33 cellular contexts compared by ENCODE assay signal in genomic region chrX:153387345-153387744, GRCh38. TPM values are rescaled to one million over a fixed set of nuclear protein-coding genes. Genes with fewer than 3 reads are reported as not detected.
"Had no signal": no experiment of that assay in that cellular context is flagged by ENCODE, and none has a peak within 500 bp of the region (broad histone marks: within the 10 kb centered on the region; RNA-seq: fewer than 3 reads in every experiment).

No MANE protein-coding gene starts in this region.

- H3K36me3 ChIP-seq: breast epithelium, Peyer's patch, SJSA1 had no signal

- H3K36me3 Mint-ChIP-seq: activated CD4-positive, alpha-beta memory T cell treated with anti-CD3 and anti-CD28 coated beads for 36 hours; activated naive CD4-positive, alpha-beta T cell treated with anti-CD3 and anti-CD28 coated beads, Interleukin-2, amount 50 U/mL, for 24 hours; activated naive CD8-positive, alpha-beta T cell treated with anti-CD3 and anti-CD28 coated beads, Interleukin-2, amount 10 ng/mL, durations not matched to agents 7 days and 5 days had no signal

- H3K4me2 ChIP-seq: SK-N-SH had no signal

- H3K27me3 Mint-ChIP-seq: activated CD4-positive, alpha-beta memory T cell treated with anti-CD3 and anti-CD28 coated beads for 36 hours; activated naive CD4-positive, alpha-beta T cell treated with anti-CD3 and anti-CD28 coated beads, Interleukin-2, amount 50 U/mL, for 24 hours had no signal

- DNase-seq: activated CD4-positive, alpha-beta memory T cell treated with anti-CD3 and anti-CD28 coated beads for 36 hours; activated CD4-positive, alpha-beta T cell treated with anti-CD3 and anti-CD28 coated beads, Interleukin-2, amount 50 U/mL, for 1 hour; activated CD8-positive, alpha-beta memory T cell treated with anti-CD3 and anti-CD28 coated beads, Interleukin-2, amount 50 U/mL, for 4 hours; activated effector memory CD4-positive, alpha-beta T cell treated with Interleukin-2 at 50 U/mL for 16 hours; activated T-cell treated with anti-CD3 and anti-CD28 coated beads for 4 hours; activated T-cell treated with anti-CD3 and anti-CD28 coated beads, Interleukin-2, amount 50 U/mL, for 4 hours; amygdala; NCI-H1105; NCI-H1436; NCI-H1694; NCI-H1930; NCI-H2081 treated with DMSO at 0.1 percent for 48 hours; NCI-H345; NCI-H510A; NCI-H526; NCI-H748 treated with DMSO at 0.1 percent for 48 hours; NK-92 treated with Interleukin-12 subunit alpha and Interleukin-12 subunit beta, amount 100 ng/mL, for 24 hours; PC-3; RPMI8226; SHP77 treated with DMSO at 0.1 percent for 48 hours; SK-N-SH had no signal

- H3K4me1 ChIP-seq: breast epithelium, Peyer's patch, SJSA1 had no signal

- ATAC-seq: activated T-cell treated with anti-CD3 and anti-CD28 coated beads, Interleukin-2, amount 50 U/mL, for 4 hours; K562; PC-3 had no signal

- H3K27ac ChIP-seq: body of pancreas, breast epithelium, Peyer's patch, SJSA1 had no signal

- H3K27me3 ChIP-seq: body of pancreas, Peyer's patch, SJSA1 had no signal

- H3K9ac ChIP-seq: SK-N-SH had no signal

- H3K9me3 ChIP-seq: body of pancreas, breast epithelium, Peyer's patch, SJSA1, SK-N-SH had no signal

- H3K4me1 Mint-ChIP-seq: activated naive CD4-positive, alpha-beta T cell treated with anti-CD3 and anti-CD28 coated beads, Interleukin-2, amount 50 U/mL, for 24 hours; activated naive CD8-positive, alpha-beta T cell treated with anti-CD3 and anti-CD28 coated beads, Interleukin-2, amount 10 ng/mL, durations not matched to agents 7 days and 5 days had no signal

- H3K27ac Mint-ChIP-seq: activated CD4-positive, alpha-beta memory T cell treated with anti-CD3 and anti-CD28 coated beads for 36 hours; activated naive CD4-positive, alpha-beta T cell treated with anti-CD3 and anti-CD28 coated beads, Interleukin-2, amount 50 U/mL, for 24 hours; activated naive CD8-positive, alpha-beta T cell treated with anti-CD3 and anti-CD28 coated beads, Interleukin-2, amount 10 ng/mL, durations not matched to agents 7 days and 5 days; T-helper 1 cell treated with Interleukin-12 subunit alpha and Interleukin-12 subunit beta and Interleukin-4 antibody, amounts not matched to agents 30 μg/mL and 1 μg/mL, for 36 hours; T-helper 2 cell treated with Interferon-gamma antibody and Interleukin-4, amounts not matched to agents 5 μg/mL and 100 μg/mL, for 36 hours had no signal

- H3K4me3 Mint-ChIP-seq: activated CD4-positive, alpha-beta memory T cell treated with anti-CD3 and anti-CD28 coated beads for 36 hours; activated naive CD4-positive, alpha-beta T cell treated with anti-CD3 and anti-CD28 coated beads, Interleukin-2, amount 50 U/mL, for 24 hours; activated naive CD8-positive, alpha-beta T cell treated with anti-CD3 and anti-CD28 coated beads, Interleukin-2, amount 10 ng/mL, durations not matched to agents 7 days and 5 days; activated T-cell treated with anti-CD3 and anti-CD28 coated beads, Interleukin-2, amount 50 U/mL, for 4 hours; T-helper 1 cell treated with Interleukin-12 subunit alpha and Interleukin-12 subunit beta and Interleukin-4 antibody, amounts not matched to agents 30 μg/mL and 1 μg/mL, for 36 hours; T-helper 2 cell treated with Interferon-gamma antibody and Interleukin-4, amounts not matched to agents 5 μg/mL and 100 μg/mL, for 36 hours had no signal

- H3K9me3 Mint-ChIP-seq: activated CD4-positive, alpha-beta memory T cell treated with anti-CD3 and anti-CD28 coated beads for 36 hours; activated naive CD4-positive, alpha-beta T cell treated with anti-CD3 and anti-CD28 coated beads, Interleukin-2, amount 50 U/mL, for 24 hours; activated naive CD8-positive, alpha-beta T cell treated with anti-CD3 and anti-CD28 coated beads, Interleukin-2, amount 10 ng/mL, durations not matched to agents 7 days and 5 days; activated T-cell treated with anti-CD3 and anti-CD28 coated beads, Interleukin-2, amount 50 U/mL, for 4 hours; T-helper 1 cell treated with Interleukin-12 subunit alpha and Interleukin-12 subunit beta and Interleukin-4 antibody, amounts not matched to agents 30 μg/mL and 1 μg/mL, for 36 hours; T-helper 2 cell treated with Interferon-gamma antibody and Interleukin-4, amounts not matched to agents 5 μg/mL and 100 μg/mL, for 36 hours had no signal

- H3K4me3 ChIP-seq: body of pancreas, breast epithelium, K562, Peyer's patch, SJSA1 had no signal

RNA-seq across cellular contexts. Expression of gene PNMA6E, which starts 13.8 kb away (rescaled TPM):
- total RNA-seq: activated CD4-positive, alpha-beta memory T cell treated with anti-CD3 and anti-CD28 coated beads for 36 hours; activated naive CD8-positive, alpha-beta T cell treated with anti-CD3 and anti-CD28 coated beads, Interleukin-2, amount 10 ng/mL, durations not matched to agents 7 days and 5 days; activated T-cell treated with anti-CD3 and anti-CD28 coated beads, Interleukin-2, amount 50 U/mL, for 4 hours; astrocyte; body of pancreas; breast epithelium; cardiac septum; K562; M059J; PC-3; Peyer's patch; SJSA1 had no signal

RNA-seq across cellular contexts. Expression of gene ZFP92, which starts 23.9 kb away (rescaled TPM):
- total RNA-seq: M059J, PC-3, SJSA1 had no signal
